18 cellular contexts compared by ENCODE assay signal in genomic region chr9:96345551-96345950, GRCh38. TPM values are rescaled to one million over a fixed set of nuclear protein-coding genes. Genes with fewer than 3 reads are reported as not detected.
A peak's percentile ranks its signal among the peaks of the same experiment; 100 is the strongest.
DNase-seq lines count a peak whose midpoint lies in the region; ATAC-seq and TF ChIP-seq lines count a peak whose summit lies in the region.
"Had no signal": no experiment of that assay in that cellular context is flagged by ENCODE, and none has a peak within 500 bp of the region (broad histone marks: within the 10 kb centered on the region; RNA-seq: fewer than 3 reads in every experiment).

No MANE protein-coding gene starts in this region.

- H3K4ac ChIP-seq in IMR-90 (ENCODE audit: low read depth, low read length) (peak overlapping the region; percentile 53; the same call in 1 of the 2 replicates), trophoblast cell (ENCODE audit: low read depth, low read length) (no peak overlapping the region)

- H2BK15ac ChIP-seq in IMR-90 (ENCODE audit: low read depth, low read length) = peak overlapping the region; percentile 6; the same call in 1 of the 3 replicates

- H2BK12ac ChIP-seq in trophoblast cell (ENCODE audit: low read length) = peak overlapping the region; percentile 1

- no peak overlapping the region for H3K56ac ChIP-seq in IMR-90 (ENCODE audit: extremely low read depth, insufficient read depth, low read length)

- H3K27ac ChIP-seq in ACC112 (ENCODE audit: low read depth, low read length) (0 out of 2 replicates have a peak overlapping the region, but pooled peaks have one; percentile 61), IMR-90 (ENCODE audit: insufficient read depth, low read length) (no peak overlapping the region), epithelial cell of prostate (peak overlapping the region; percentile 39), trophoblast cell (ENCODE audit: low read depth, low read length) (no peak overlapping the region), left lung (peak overlapping the region in 1 of 2 donors; percentile 64)

- peaks cover 18% of the 10 kb centered on the region for H3K4me1 ChIP-seq in ACC112 (ENCODE audit: control insufficient read depth, insufficient read depth, low read length, unreplicated experiment)
- peaks cover 8% of the 10 kb centered on the region for H3K4me1 ChIP-seq in IMR-90 (ENCODE audit: control insufficient read depth, insufficient read depth, low read length)
- peaks cover 0 to 4% of the 10 kb centered on the region in 2 experiments for H3K4me1 ChIP-seq in trophoblast cell (ENCODE audit: control insufficient read depth in 1 of 2, insufficient read depth in 2 of 2, low read length in 2 of 2)
- H3K4me1 ChIP-seq in left lung = peaks cover 0 to 8% of the 10 kb centered on the region in 2 donors
- H3K4me1 ChIP-seq in mucosa of descending colon (ENCODE audit: low read depth) = peaks cover 6% of the 10 kb centered on the region

- H2AK5ac ChIP-seq in IMR-90 (ENCODE audit: low read depth, low read length) (peak overlapping the region; percentile 5; the same call in 1 of the 2 replicates), trophoblast cell (ENCODE audit: low read length) (no peak overlapping the region)

- no peak overlapping the region for H3K14ac ChIP-seq in IMR-90 (replicated peaks; ENCODE audit: low read depth, low read length)
- no peak overlapping the region for H3K14ac ChIP-seq in trophoblast cell (ENCODE audit: low read length)

- H4K5ac ChIP-seq in IMR-90 (ENCODE audit: low read depth, low read length) = no peak overlapping the region

- H3K27me3 ChIP-seq in ACC112 (ENCODE audit: insufficient read depth, low read length) (no peaks in the 10 kb centered on the region), IMR-90 (ENCODE audit: control insufficient read depth, insufficient read depth, low read length) (no peaks in the 10 kb centered on the region), trophoblast cell (ENCODE audit: insufficient read depth, low read length) (no peaks in the 10 kb centered on the region), left lung (no peaks in the 10 kb centered on the region)
- H3K27me3 ChIP-seq: MG63 had no signal

- DNase-seq in IMR-90 = no peak
- DNase-seq in epithelial cell of prostate (ENCODE audit: low read depth, low spot score) = no peak
- no peak for DNase-seq in trophoblast cell
- no peak for DNase-seq in left lung
- no peak for DNase-seq in NCI-H2029 treated with DMSO at 0.1 percent for 48 hours (lab: John Stamatoyannopoulos, UW)
- no peak for DNase-seq in mucosa of descending colon
- DNase-seq: activated CD4-positive, alpha-beta T cell treated with anti-CD3 and anti-CD28 coated beads, Interleukin-2, amount 10 ng/mL, durations not matched to agents 24 days and 14 days; activated naive CD4-positive, alpha-beta T cell treated with Interleukin-2 at 50 U/mL for 16 hours; CD8-positive, alpha-beta T cell; MG63; NCI-H1694 treated with DMSO at 0.1 percent for 48 hours; NCI-H446; stimulated activated CD4-positive, alpha-beta T cell treated with anti-CD3 and anti-CD28 coated beads, Interleukin-4, amount 100 ng/mL, for 24 hours had no signal

- H4K8ac ChIP-seq in IMR-90 (ENCODE audit: low read depth in 2 of 2, low read length in 2 of 2) (no peak overlapping the region), trophoblast cell (ENCODE audit: low read depth, low read length) (no peak overlapping the region)

- no peak overlapping the region for H4K12ac ChIP-seq in trophoblast cell (ENCODE audit: low read depth, low read length)

- dilution Hi-C loops in IMR-90 (cut with HindIII; ENCODE audit: low sequenced_read_pairs, unreplicated experiment) = no loop called here

- H3K9ac ChIP-seq in IMR-90 (ENCODE audit: low read depth, low read length) (no peak overlapping the region), trophoblast cell (ENCODE audit: low read length) (no peak overlapping the region)

- TF ChIP-seq CTCF in IMR-90 (conservative IDR thresholded peaks at IDR 0.05; ENCODE audit: low read depth, low read length) (no peak), left lung (IDR thresholded peaks at IDR 0.05) (no peak), mucosa of descending colon (IDR thresholded peaks at IDR 0.05) (no peak)

- intact Hi-C loops in IMR-90 (cut with micrococcal nuclease) = no loop called here
- intact Hi-C loops in left lung (cut with DNase I) = no loop called here
- intact Hi-C loops in mucosa of descending colon (cut with DNase I, micrococcal nuclease) = no loop called here

- H3K9me1 ChIP-seq in IMR-90 (ENCODE audit: insufficient read depth, low read length) = peaks cover 9% of the 10 kb centered on the region

- POLR2A ChIA-PET in IMR-90 (lab: Charles Lee; ENCODE audit: unreplicated experiment) = no interaction called here

- TF ChIP-seq POLR2A in IMR-90 (IDR thresholded peaks at IDR 0.05; ENCODE audit: low read depth, low read length) = no peak

- CTCF ChIA-PET in IMR-90 (lab: Yijun Ruan, JAX) = no interaction called here

- no peaks in the 10 kb centered on the region for H4K20me1 ChIP-seq in IMR-90 (ENCODE audit: insufficient read depth, low read length)

- in situ Hi-C loops in IMR-90 (cut with MboI; ENCODE audit: low sequenced_read_pairs) = no loop called here

- H2AK9ac ChIP-seq in IMR-90 (replicated peaks; ENCODE audit: low read depth, low read length, poor library complexity) = peak overlapping the region; percentile 31

- H2BK120ac ChIP-seq in IMR-90 (ENCODE audit: low read depth, low read length) (peak overlapping the region; percentile 3; the same call in 1 of the 2 replicates), trophoblast cell (ENCODE audit: insufficient read depth, low read length, poor library complexity) (no peak overlapping the region)

- H3K23ac ChIP-seq in IMR-90 (ENCODE audit: low read depth, low read length) (no peak overlapping the region), trophoblast cell (ENCODE audit: low read length) (no peak overlapping the region)

- H3K4me2 ChIP-seq in IMR-90 (ENCODE audit: low read depth, low read length) = no peak overlapping the region
- no peak overlapping the region for H3K4me2 ChIP-seq in trophoblast cell (ENCODE audit: low read length)

- H3K79me1 ChIP-seq in IMR-90 (ENCODE audit: low read depth in 1 of 2, low read length in 2 of 2) (peaks cover 3 to 7% of the 10 kb centered on the region in 2 experiments; a peak in 1 of 4 replicates), trophoblast cell (ENCODE audit: low read length) (peaks cover 4% of the 10 kb centered on the region)

- H4K91ac ChIP-seq in IMR-90 (ENCODE audit: insufficient read depth, low read depth, low read length) = 0 out of 2 replicates have a peak overlapping the region, but pooled peaks have one; percentile 12
- H4K91ac ChIP-seq in trophoblast cell (ENCODE audit: low read depth, low read length) = no peak overlapping the region

- TF ChIP-seq RAD21 in IMR-90 (IDR thresholded peaks at IDR 0.05; ENCODE audit: low read length) = no peak

- H2AFZ ChIP-seq in ACC112 (ENCODE audit: low read length, unreplicated experiment) = no peak overlapping the region
- H2AFZ ChIP-seq in IMR-90 (replicated peaks; ENCODE audit: low read length, poor library complexity) = no peak overlapping the region
- no peak overlapping the region for H2AFZ ChIP-seq in trophoblast cell (ENCODE audit: insufficient read depth, low read length, poor library complexity)

- ATAC-seq in IMR-90 (ENCODE audit: low read depth) (no peak), left lung (no peak), mucosa of descending colon (no peak), HG03457 (IDR thresholded peaks at IDR 0.05; ENCODE audit: unreplicated experiment) (no peak)
- ATAC-seq: CD8-positive, alpha-beta T cell had no signal

- H3K4me3 ChIP-seq in ACC112 (ENCODE audit: low read depth, low read length) (no peak overlapping the region), IMR-90 (ENCODE audit: insufficient read depth, low read depth, low read length) (no peak overlapping the region), trophoblast cell (ENCODE audit: low read depth, low read length) (no peak overlapping the region), left lung (no peak overlapping the region), mucosa of descending colon (no peak overlapping the region)
- H3K4me3 ChIP-seq: coronary artery, MG63, thoracic aorta had no signal

- no peak overlapping the region for H2BK5ac ChIP-seq in IMR-90 (ENCODE audit: low read depth, low read length, poor library complexity, severe bottlenecking)
- no peak overlapping the region for H2BK5ac ChIP-seq in trophoblast cell (ENCODE audit: low read depth, low read length, poor library complexity)

- BruUV-seq in IMR-90 (replicated peaks; lab: Mats Ljungman, UMichigan) = no TSS peak

- no peak overlapping the region for H3K18ac ChIP-seq in IMR-90 (ENCODE audit: low read depth, low read length)
- no peak overlapping the region for H3K18ac ChIP-seq in trophoblast cell (ENCODE audit: low read length)

- no peaks in the 10 kb centered on the region for H3K79me2 ChIP-seq in ACC112 (ENCODE audit: control insufficient read depth, insufficient read depth, low read length, unreplicated experiment)
- H3K79me2 ChIP-seq in trophoblast cell (ENCODE audit: control insufficient read depth, insufficient read depth, low read length, poor library complexity) = no peaks in the 10 kb centered on the region

- WGBS in IMR-90 (ENCODE audit: extremely low coverage in 2 of 2, insufficient read length in 1 of 2), 2 experiments = 90% methylated on average over 2 of the region's 9 CpGs; no CpG with 5 or more reads in 1 of the 2 experiments
- no CpG with 5 or more reads among the region's 9 CpGs for WGBS in trophoblast cell (ENCODE audit: extremely low coverage, insufficient coverage, insufficient read length)

- H2BK20ac ChIP-seq in IMR-90 (ENCODE audit: low read depth, low read length) = peak overlapping the region; percentile 34; the same call in 1 of the 2 replicates

- no peaks in the 10 kb centered on the region for H3K36me3 ChIP-seq in ACC112 (ENCODE audit: insufficient read depth, low read length)
- peaks cover 7% of the 10 kb centered on the region for H3K36me3 ChIP-seq in IMR-90 (ENCODE audit: control insufficient read depth, insufficient read depth, low read length)
- H3K36me3 ChIP-seq in trophoblast cell (ENCODE audit: control insufficient read depth in 1 of 2, insufficient read depth in 2 of 2, low read length in 2 of 2) = peaks cover 5 to 14% of the 10 kb centered on the region in 2 experiments
- peaks cover 0 to 21% of the 10 kb centered on the region in 2 donors for H3K36me3 ChIP-seq in left lung
- no peaks in the 10 kb centered on the region for H3K36me3 ChIP-seq in mucosa of descending colon (ENCODE audit: low read depth)

- H3K9me3 ChIP-seq in IMR-90 (ENCODE audit: control insufficient read depth, insufficient read depth, low read length) (peaks cover 4% of the 10 kb centered on the region), trophoblast cell (ENCODE audit: insufficient read depth, low read depth, low read length) (peaks cover 7% of the 10 kb centered on the region), left lung (no peaks in the 10 kb centered on the region), mucosa of descending colon (no peaks in the 10 kb centered on the region)
- H3K9me3 ChIP-seq: MG63, thoracic aorta had no signal

RNA-seq across cellular contexts. Expression of gene SLC35D2, which starts 38.0 kb away (rescaled TPM):
- 9.7 and 11.4 TPM in 2 replicates for total RNA-seq in IMR-90 (2012; rRNA removed)
- polyA plus RNA-seq in IMR-90 (2012; rRNA removed) = 10.0 and 11.8 TPM in 2 replicates
- polyA plus RNA-seq in IMR-90 (2012; cell fraction: cytosol; rRNA removed) = 4.5 and 4.6 TPM in 2 replicates
- polyA plus RNA-seq in IMR-90 (2012; cell fraction: nucleus; rRNA removed; ENCODE audit: low replicate concordance) = 2.9 and 11.8 TPM in 2 replicates
- 39.3 and 41.1 TPM in 2 replicates for polyA plus RNA-seq in trophoblast cell (2013)
- 10 to 100 TPM; 24.8 to 32.4 TPM for total RNA-seq in left lung
- 100 to 1,000 TPM in 1 of 3 donors, 10 to 100 TPM in 2; 53.5 to 112 (median 82.8) TPM for total RNA-seq in mucosa of descending colon

RNA-seq across cellular contexts. Expression of gene HSD17B3, which starts 43.6 kb away (rescaled TPM):
- total RNA-seq in IMR-90 (2012; rRNA removed) (0.18 TPM in 1 of 2 replicates, not detected in the other), left lung (1 to 10 TPM in 1 of 2 donors, under 1 TPM in 1; 0.41 to 1.0 TPM), mucosa of descending colon (1 to 10 TPM; 1.4 to 1.9 (median 1.6) TPM)
- polyA plus RNA-seq in IMR-90 (2012; rRNA removed) = not detected in 2 replicates
- not detected in 2 replicates for polyA plus RNA-seq in IMR-90 (2012; cell fraction: cytosol; rRNA removed)
- polyA plus RNA-seq in IMR-90 (2012; cell fraction: nucleus; rRNA removed; ENCODE audit: low replicate concordance) = 0.44 TPM in 1 of 2 replicates, not detected in the other
- 0.14 and 0.15 TPM in 2 replicates for polyA plus RNA-seq in trophoblast cell (2013)
- total RNA-seq: activated CD4-positive, alpha-beta T cell treated with anti-CD3 and anti-CD28 coated beads, Interleukin-2, amount 10 ng/mL, durations not matched to agents 24 days and 14 days; epithelial cell of proximal tubule had no signal

Comparison
In these comparisons a context has a peak if more than half of its experiments do, and no peak if none do; other contexts are left out.
1. H3K27ac ChIP-seq: peak in ACC112 (single experiment) and epithelial cell of prostate (single experiment); none in IMR-90 (single experiment) and trophoblast cell (single experiment).